ENCODE assay signal across 9 cellular contexts in genomic region chr20:36847009-36847709, GRCh38. TPM values are rescaled to one million over a fixed set of nuclear protein-coding genes. Genes with fewer than 3 reads are reported as not detected.
DNase-seq lines count a peak whose midpoint lies in the region; ATAC-seq and TF ChIP-seq lines count a peak whose summit lies in the region.
"Had no signal": no experiment of that assay in that cellular context is flagged by ENCODE, and none has a peak within 500 bp of the region (broad histone marks: within the 10 kb centered on the region; RNA-seq: fewer than 3 reads in every experiment).

No MANE protein-coding gene starts in this region.

- no peaks in the 10 kb centered on the region for H3K23me2 ChIP-seq in H9 (ENCODE audit: insufficient read length, low read depth, low read length, poor library complexity, severe bottlenecking)

- H3K27me3 Mint-ChIP-seq in H9 (ENCODE audit: low read depth) = no peaks in the 10 kb centered on the region
- no peaks in the 10 kb centered on the region for H3K27me3 Mint-ChIP-seq in CD4-positive, alpha-beta memory T cell

- no peak overlapping the region for H3K23ac ChIP-seq in H9 (ENCODE audit: insufficient read length, low read depth, low read length)

- H2AFZ ChIP-seq in H9 (ENCODE audit: low read length) = no peak overlapping the region

- WGBS in H9 (ENCODE audit: extremely low coverage, insufficient read length, low lambda C conversion rate) = no CpG with 5 or more reads among the region's 18 CpGs
- WGBS in body of pancreas, 2 donors = 77 to 85% methylated on average over 15 to 18 of the region's 18 CpGs

- H3K4me3 Mint-ChIP-seq in H9 = no peak overlapping the region
- no peak overlapping the region for H3K4me3 Mint-ChIP-seq in CD4-positive, alpha-beta memory T cell

- H3K4me1 ChIP-seq in H9 (ENCODE audit: insufficient read depth, low read length) (no peaks in the 10 kb centered on the region; the same call in 1 of the 2 replicates), body of pancreas (peaks cover 12% of the 10 kb centered on the region), skeletal muscle satellite cell (ENCODE audit: control insufficient read depth, insufficient read depth, low read length) (peaks cover 59% of the 10 kb centered on the region)
- peaks cover 5% of the 10 kb centered on the region for H3K4me1 ChIP-seq in CD4-positive, alpha-beta memory T cell (ENCODE audit: insufficient read depth, low read length)

- H3K4me1 Mint-ChIP-seq in H9 = peaks cover 24 to 28% of the 10 kb centered on the region in 2 experiments
- peaks cover 4 to 12% (median 8%) of the 10 kb centered on the region in 4 donors for H3K4me1 Mint-ChIP-seq in CD4-positive, alpha-beta memory T cell

- H4K8ac ChIP-seq in H9 (replicated peaks; ENCODE audit: insufficient read length, low read depth, low read length) = no peak overlapping the region

- H3K36me3 Mint-ChIP-seq in H9 (ENCODE audit: insufficient read depth in 1 of 3, low read depth in 3 of 3) = peaks cover 11 to 14% (median 13%) of the 10 kb centered on the region in 3 experiments
- H3K36me3 Mint-ChIP-seq in CD4-positive, alpha-beta memory T cell = no peaks in the 10 kb centered on the region

- H2BK20ac ChIP-seq in H9 (ENCODE audit: low read depth, low read length, poor library complexity, severe bottlenecking) = no peak overlapping the region

- H3K9ac ChIP-seq in H9 (ENCODE audit: extremely low read depth, insufficient read length, low read length) (no peak overlapping the region), skeletal muscle satellite cell (ENCODE audit: low read depth, low read length) (peak overlapping the region; percentile 59)

- H2BK120ac ChIP-seq in H9 (ENCODE audit: low read depth, low read length, poor library complexity, severe bottlenecking) = no peak overlapping the region

- POLR2A ChIA-PET in CD4-positive, alpha-beta memory T cell (lab: Charles Lee; ENCODE audit: partially characterized antibody) = no interaction called here

- H3K14ac ChIP-seq in H9 (ENCODE audit: insufficient read depth, low read length) = no peak overlapping the region

- no peak overlapping the region for H2AK5ac ChIP-seq in H9 (ENCODE audit: insufficient read length, low read length)

- peak; percentile 61 for ATAC-seq in body of pancreas

- H3K4me2 ChIP-seq in H9 (ENCODE audit: insufficient read depth, insufficient read length, low read length) (no peak overlapping the region), skeletal muscle satellite cell (ENCODE audit: low read length) (peak overlapping the region; percentile 46)

- H3K9me3 Mint-ChIP-seq in H9 = peaks cover 9 to 12% of the 10 kb centered on the region in 2 experiments
- peaks cover 0 to 3% (median 0%) of the 10 kb centered on the region in 8 donors for H3K9me3 Mint-ChIP-seq in CD4-positive, alpha-beta memory T cell

- H3K4me3 ChIP-seq in body of pancreas (no peak overlapping the region), skeletal muscle satellite cell (ENCODE audit: low read length) (peak overlapping the region; percentile 36)
- H3K4me3 ChIP-seq in CD4-positive, alpha-beta memory T cell (ENCODE audit: low read length in 2 of 2) = no peak overlapping the region

- H3K4ac ChIP-seq in H9 (ENCODE audit: low read depth, low read length) = no peak overlapping the region

- H2BK5ac ChIP-seq in H9 (ENCODE audit: insufficient read length, low read length) = no peak overlapping the region

- H3K27ac Mint-ChIP-seq in H9 = peak overlapping the region; percentile 36 to 72 (median 66); a peak in 5 of 7 replicates
- no peak overlapping the region for H3K27ac Mint-ChIP-seq in CD4-positive, alpha-beta memory T cell

- no peak overlapping the region for H2BK15ac ChIP-seq in H9 (ENCODE audit: low read depth, low read length)

- no peak overlapping the region for H3K18ac ChIP-seq in H9 (ENCODE audit: insufficient read length, low read depth, low read length)

- H3K9me3 ChIP-seq in H9 (ENCODE audit: control insufficient read depth, low read depth, low read length) (no peaks in the 10 kb centered on the region), body of pancreas (no peaks in the 10 kb centered on the region), skeletal muscle satellite cell (replicated peaks; ENCODE audit: low read length) (no peaks in the 10 kb centered on the region)
- no peaks in the 10 kb centered on the region for H3K9me3 ChIP-seq in CD4-positive, alpha-beta memory T cell (ENCODE audit: control insufficient read depth in 1 of 2, low read length in 2 of 2)

- CTCF ChIA-PET in CD4-positive, alpha-beta memory T cell (lab: Charles Lee; ENCODE audit: partially characterized antibody) = no interaction called here

- no peak overlapping the region for H4K5ac ChIP-seq in H9 (ENCODE audit: insufficient read length, low read depth, low read length)

- no peak overlapping the region for H3T11ph ChIP-seq in H9 (ENCODE audit: low read length)

- no peak overlapping the region for H2BK12ac ChIP-seq in H9 (ENCODE audit: insufficient read length, low read depth, low read length)

- H3K27ac ChIP-seq in H9 (ENCODE audit: insufficient read length, low read depth, low read length) (no peak overlapping the region), body of pancreas (peak overlapping the region in 2 of 4 donors; percentile 39 to 50)
- H3K27ac ChIP-seq in CD4-positive, alpha-beta memory T cell (ENCODE audit: low read depth, low read length) = no peak overlapping the region

- H4K91ac ChIP-seq in H9 (ENCODE audit: insufficient read length, low read depth, low read length) = no peak overlapping the region

- intact Hi-C loops in body of pancreas (cut with DNase I) = no loop called here
- intact Hi-C loops in CD4-positive, alpha-beta memory T cell (cut with micrococcal nuclease) = no loop called here

- H3K36me3 ChIP-seq in body of pancreas (replicated peaks in 1 of 2; ENCODE audit: insufficient read depth in 1 of 2, low read depth in 2 of 2) = no peaks in the 10 kb centered on the region
- no peaks in the 10 kb centered on the region for H3K36me3 ChIP-seq in skeletal muscle satellite cell (ENCODE audit: insufficient read depth, low read length)
- no peaks in the 10 kb centered on the region for H3K36me3 ChIP-seq in CD4-positive, alpha-beta memory T cell (ENCODE audit: insufficient read depth, low read length)

- DNase-seq in H9 = no peak
- peak in 2 of 4 donors; percentile 54 to 55 for DNase-seq in body of pancreas
- peak; percentile 86 for DNase-seq in islet precursor cell
- no peak for DNase-seq in CD4-positive, alpha-beta memory T cell
- DNase-seq in activated T-cell treated with anti-CD3 and anti-CD28 coated beads, Interleukin-2, amount 50 U/mL, for 48 hours = no peak
- DNase-seq in NCI-H748 treated with DMSO at 0.1 percent for 48 hours (lab: John Stamatoyannopoulos, UW) = no peak
- DNase-seq in NCI-H1436 treated with DMSO at 0.1 percent for 48 hours (lab: John Stamatoyannopoulos, UW) = no peak
- DNase-seq: NCI-H1105 treated with DMSO at 0.1 percent for 48 hours had no signal

- no peak overlapping the region for H3K56ac ChIP-seq in H9 (ENCODE audit: insufficient read length, low read depth, low read length)

- no peak for TF ChIP-seq CTCF in H9 (conservative IDR thresholded peaks at IDR 0.05)
- TF ChIP-seq CTCF in body of pancreas (IDR thresholded peaks at IDR 0.05) = no peak

- no peaks in the 10 kb centered on the region for H3K79me1 ChIP-seq in H9 (ENCODE audit: insufficient read depth, low read depth, low read length, poor library complexity, severe bottlenecking)

- H3K27me3 ChIP-seq in H9 (ENCODE audit: insufficient read depth, low read length) (no peaks in the 10 kb centered on the region), body of pancreas (no peaks in the 10 kb centered on the region), skeletal muscle satellite cell (ENCODE audit: control insufficient read depth, insufficient read depth, low read length) (no peaks in the 10 kb centered on the region)
- no peaks in the 10 kb centered on the region for H3K27me3 ChIP-seq in CD4-positive, alpha-beta memory T cell (ENCODE audit: insufficient read depth, low read length)

- H4K20me1 ChIP-seq in H9 (ENCODE audit: control insufficient read depth, insufficient read depth, insufficient read length) = no peaks in the 10 kb centered on the region

- H3K79me2 ChIP-seq in H9 (ENCODE audit: insufficient read depth, low read length) = no peaks in the 10 kb centered on the region

- TF ChIP-seq POLR2A in body of pancreas (IDR thresholded peaks at IDR 0.05) = no peak

RNA-seq across cellular contexts. Expression of gene TLDC2, which starts 28.8 kb away (rescaled TPM):
- total RNA-seq in H9 (2021) (0.11 TPM in 1 of 2 replicates, not detected in the other), body of pancreas (not detected)
- total RNA-seq in skeletal muscle satellite cell (2012; rRNA removed) = not detected in 2 replicates
- not detected for total RNA-seq in CD4-positive, alpha-beta memory T cell
- under 1 TPM in 1 of 2 donors, not detected in 1; 0.52 TPM for polyA plus RNA-seq in CD4-positive, alpha-beta memory T cell

Comparison
In these comparisons a context has a peak if more than half of its experiments do, and no peak if none do; other contexts are left out.
1. H3K27ac Mint-ChIP-seq: peak in H9 (3 of 3); none in CD4-positive, alpha-beta memory T cell (0 of 7).